Comparison of ENCODE assay signal across 8 cellular contexts in the genomic region with DNA sequence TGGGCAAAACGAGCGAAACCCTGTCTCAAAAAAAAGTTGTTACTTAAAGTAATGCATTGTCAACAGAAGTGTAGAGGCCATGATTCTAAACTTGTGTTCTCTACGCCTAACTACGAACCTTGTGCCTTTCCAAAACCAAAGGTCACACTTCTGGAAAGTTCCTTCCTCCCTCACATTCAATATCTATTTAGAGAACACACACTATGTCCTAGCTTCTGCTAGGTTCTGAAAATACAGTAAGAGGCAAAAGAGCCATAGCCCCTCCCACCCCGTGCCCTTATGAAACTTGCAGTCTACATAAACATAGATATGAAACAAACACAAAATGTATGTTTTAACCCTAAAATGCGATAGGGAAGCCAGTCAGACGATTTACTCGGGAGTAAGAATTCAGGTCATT. TPM values are rescaled to one million over a fixed set of nuclear protein-coding genes. Genes with fewer than 3 reads are reported as not detected.
DNase-seq lines count a peak whose midpoint lies in the region; ATAC-seq, FAIRE-seq and TF ChIP-seq lines count a peak whose summit lies in the region.

No MANE protein-coding gene starts in this region.

- DNase-seq in MM.1S (no peak), endothelial cell (ENCODE audit: low spot score) (no peak), omental fat pad (ENCODE audit: low spot score) (no peak), GM12892 (ENCODE audit: insufficient read length) (no peak), HPDE6-E6E7 (ENCODE audit: extremely low spot score) (no peak), COLO829 (ENCODE audit: low spot score) (no peak)

- peak overlapping the region; percentile 77; the same call in 1 of the 2 replicates for H3K9ac ChIP-seq in MM.1S (ENCODE audit: low read length)

- no peaks in the 10 kb centered on the region for H3K36me3 ChIP-seq in MM.1S (replicated peaks; ENCODE audit: insufficient read depth, low read length)

- peak; percentile 7 for ATAC-seq in GM21515 (IDR thresholded peaks at IDR 0.05; ENCODE audit: unreplicated experiment)
- ATAC-seq in omental fat pad (ENCODE audit: low FRiP score) = peak; percentile 22
- ATAC-seq in HG03520 (IDR thresholded peaks at IDR 0.05; ENCODE audit: unreplicated experiment) = no peak

- no peaks in the 10 kb centered on the region for H4K20me1 ChIP-seq in MM.1S (ENCODE audit: insufficient read depth, low read length)

- TF ChIP-seq CTCF in MM.1S (IDR thresholded peaks at IDR 0.05; ENCODE audit: low read length) (no peak), endothelial cell (IDR thresholded peaks at IDR 0.05; ENCODE audit: unreplicated experiment) (no peak), omental fat pad (IDR thresholded peaks at IDR 0.05) (no peak)

- peak overlapping the region; percentile 53; the same call in 1 of the 2 replicates for H3K4me2 ChIP-seq in MM.1S (ENCODE audit: low read depth, low read length)

- peak overlapping the region; percentile 71 for H2AFZ ChIP-seq in MM.1S (ENCODE audit: low read length)

- H3K9me3 ChIP-seq in MM.1S (replicated peaks; ENCODE audit: insufficient read depth, low read length) = no peaks in the 10 kb centered on the region

- peaks cover 4% of the 10 kb centered on the region for H3K4me1 Mint-ChIP-seq in endothelial cell (ENCODE audit: unreplicated experiment)

- H3K27ac ChIP-seq in MM.1S (ENCODE audit: low read length) = peak overlapping the region; percentile 89

- H3K36me3 Mint-ChIP-seq in endothelial cell (ENCODE audit: low read depth, unreplicated experiment) = no peaks in the 10 kb centered on the region

- no peak for TF ChIP-seq POLR2A in GM12892 (IDR thresholded peaks at IDR 0.05; ENCODE audit: low read depth, low read length)

- no peaks in the 10 kb centered on the region for H3K9me3 Mint-ChIP-seq in endothelial cell (ENCODE audit: unreplicated experiment)

- H3K79me2 ChIP-seq in MM.1S (ENCODE audit: low read length) = no peaks in the 10 kb centered on the region

- no peaks in the 10 kb centered on the region for H3K4me1 ChIP-seq in MM.1S (ENCODE audit: low read length)

- peak overlapping the region; percentile 14 for H3K27ac Mint-ChIP-seq in endothelial cell (ENCODE audit: unreplicated experiment)

- no peaks in the 10 kb centered on the region for H3K9me2 ChIP-seq in MM.1S (replicated peaks; ENCODE audit: insufficient read depth, low read length)

- FAIRE-seq in GM12892 (lab: Jason Lieb, UNC) = no peak

- peak overlapping the region; percentile 86 for H3K4me3 Mint-ChIP-seq in endothelial cell (ENCODE audit: unreplicated experiment)

- no peaks in the 10 kb centered on the region for H3K27me3 Mint-ChIP-seq in endothelial cell (ENCODE audit: unreplicated experiment)

- peak overlapping the region; percentile 68 for H3K4me3 ChIP-seq in MM.1S (ENCODE audit: low read length)

- peaks cover 8% of the 10 kb centered on the region for H3F3A ChIP-seq in MM.1S (ENCODE audit: insufficient read depth, low read length)

- no peaks in the 10 kb centered on the region for H3K27me3 ChIP-seq in MM.1S (replicated peaks; ENCODE audit: insufficient read depth, low read length)

RNA-seq across cellular contexts. Expression of a gene that starts 36.4 kb away (rescaled TPM):
- total RNA-seq in endothelial cell (ENCODE audit: unreplicated experiment) (20.2 TPM), omental fat pad (10 to 100 TPM; 27.0 to 33.7 (median 27.5) TPM)
- 32.6 TPM for polyA plus RNA-seq in GM12892 (2012; ENCODE audit: missing spikeins)
